In the genomic region with DNA sequence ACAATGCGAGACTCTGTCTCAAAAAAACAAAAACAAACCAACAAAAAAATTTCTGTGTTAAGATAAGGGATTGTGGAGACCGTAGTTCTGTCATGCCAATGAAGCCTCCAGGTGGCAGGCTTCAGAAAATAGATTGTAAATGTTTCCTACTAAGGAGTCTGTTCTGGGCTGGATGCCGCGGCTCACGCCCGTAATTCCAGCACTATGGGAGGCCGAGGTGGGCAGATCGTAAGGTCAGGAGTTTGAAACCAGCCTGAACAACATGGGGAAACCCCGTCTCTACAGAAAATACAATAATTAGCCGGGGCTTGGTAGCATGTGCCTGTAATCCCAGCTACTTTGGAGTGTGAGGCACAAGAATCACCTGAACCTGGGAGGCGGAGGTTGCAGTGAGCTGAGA, we compare ENCODE assay signal across 10 cellular contexts. TPM values are rescaled to one million over a fixed set of nuclear protein-coding genes. Genes with fewer than 3 reads are reported as not detected.
DNase-seq lines count a peak whose midpoint lies in the region; ATAC-seq and TF ChIP-seq lines count a peak whose summit lies in the region.
"Had no signal": no experiment of that assay in that cellular context is flagged by ENCODE, and none has a peak within 500 bp of the region (broad histone marks: within the 10 kb centered on the region; RNA-seq: fewer than 3 reads in every experiment).

No MANE protein-coding gene starts in this region.

- TF ChIP-seq CTCF in Calu3 (IDR thresholded peaks at IDR 0.05; ENCODE audit: unreplicated experiment) (peak; percentile 52), astrocyte of the spinal cord (IDR thresholded peaks at IDR 0.05; ENCODE audit: low read depth, low read length) (peak; percentile 27), esophagus muscularis mucosa (IDR thresholded peaks at IDR 0.05) (peak in 1 of 3 experiments; percentile 18)

- TF ChIP-seq EP300 in esophagus muscularis mucosa (IDR thresholded peaks at IDR 0.05): no peak

- in situ Hi-C loops in astrocyte of the spinal cord (cut with HindIII; ENCODE audit: low sequenced_read_pairs): no loop called here

- DNase-seq in Calu3 (peak; percentile 38), HT1080 (ENCODE audit: low read depth) (peak; percentile 8), astrocyte of the spinal cord (ENCODE audit: low read depth, low spot score) (no peak), naive B cell (no peak), esophagus muscularis mucosa (ENCODE audit: extremely low spot score) (no peak), cerebellum (ENCODE audit: low spot score) (no peak)
- no peak for DNase-seq in activated CD4-positive, alpha-beta memory T cell treated with anti-CD3 and anti-CD28 coated beads, Interleukin-2, amount 10 ng/mL, durations not matched to agents 7 days and 5 days
- DNase-seq: heart right ventricle, NCI-H524 had no signal

- H3K4me1 ChIP-seq in esophagus muscularis mucosa: peaks cover 9 to 13% (median 12%) of the 10 kb centered on the region in 4 donors

- H3K27me3 Mint-ChIP-seq in Calu3 (ENCODE audit: unreplicated experiment) (no peaks in the 10 kb centered on the region), naive B cell (no peaks in the 10 kb centered on the region)
- H3K27me3 Mint-ChIP-seq in activated CD4-positive, alpha-beta memory T cell treated with anti-CD3 and anti-CD28 coated beads, Interleukin-2, amount 10 ng/mL, durations not matched to agents 7 days and 5 days: no peaks in the 10 kb centered on the region
- H3K27me3 Mint-ChIP-seq: stimulated activated naive CD8-positive, alpha-beta T cell treated with anti-CD3 and anti-CD28 coated beads, Interleukin-15, Interleukin-2, amounts not matched to agents 100 ng/mL and 50 ng/mL, for 24 hours had no signal

- no peak for TF ChIP-seq POLR2A in esophagus muscularis mucosa (IDR thresholded peaks at IDR 0.05; ENCODE audit: low read depth)

- H3K36me3 Mint-ChIP-seq in Calu3 (ENCODE audit: insufficient read depth, unreplicated experiment) (peaks cover 29% of the 10 kb centered on the region), naive B cell (peaks cover 4 to 6% of the 10 kb centered on the region in 2 donors)
- peaks cover 2% of the 10 kb centered on the region for H3K36me3 Mint-ChIP-seq in activated CD4-positive, alpha-beta memory T cell treated with anti-CD3 and anti-CD28 coated beads, Interleukin-2, amount 10 ng/mL, durations not matched to agents 7 days and 5 days (ENCODE audit: low read depth)

- no peaks in the 10 kb centered on the region for H3K9me3 ChIP-seq in esophagus muscularis mucosa
- H3K9me3 ChIP-seq: heart right ventricle had no signal

- H3K9me3 Mint-ChIP-seq in Calu3 (ENCODE audit: low read depth, unreplicated experiment) (no peaks in the 10 kb centered on the region), naive B cell (no peaks in the 10 kb centered on the region)
- no peaks in the 10 kb centered on the region for H3K9me3 Mint-ChIP-seq in activated CD4-positive, alpha-beta memory T cell treated with anti-CD3 and anti-CD28 coated beads, Interleukin-2, amount 10 ng/mL, durations not matched to agents 7 days and 5 days
- H3K9me3 Mint-ChIP-seq: stimulated activated naive CD8-positive, alpha-beta T cell treated with anti-CD3 and anti-CD28 coated beads, Interleukin-15, Interleukin-2, amounts not matched to agents 100 ng/mL and 50 ng/mL, for 24 hours had no signal

- ATAC-seq in naive B cell (ENCODE audit: low read depth in 2 of 2): no peak
- ATAC-seq: heart right ventricle had no signal

- no peak overlapping the region for H3K27ac ChIP-seq in esophagus muscularis mucosa (replicated peaks in 1 of 4)
- H3K27ac ChIP-seq: heart right ventricle had no signal

- peaks cover 0 to 5% (median 0%) of the 10 kb centered on the region in 4 donors for H3K27me3 ChIP-seq in esophagus muscularis mucosa
- H3K27me3 ChIP-seq: heart right ventricle had no signal

- CTCF ChIA-PET in Calu3 (lab: Charles Lee): interaction anchor here (0.7 to 2.6 kb wide), 3 partner anchors 96 to 574 kb away, joined by 4 to 18 read pairs (median 5); no protein-coding TSS in a partner anchor
- CTCF ChIA-PET in activated CD4-positive, alpha-beta memory T cell treated with anti-CD3 and anti-CD28 coated beads, Interleukin-2, amount 10 ng/mL, durations not matched to agents 7 days and 5 days (lab: Charles Lee): interaction anchor here (0.6 to 1.4 kb wide), 2 partner anchors 25 to 96 kb away, joined by 3 to 5 read pairs; no protein-coding TSS in a partner anchor

- 89% methylated on average over 11 of the region's 11 CpGs for WGBS in esophagus muscularis mucosa

- H3K4me3 ChIP-seq in astrocyte of the spinal cord (ENCODE audit: low read depth, low read length) (no peak overlapping the region), esophagus muscularis mucosa (no peak overlapping the region)
- H3K4me3 ChIP-seq: heart right ventricle had no signal

- H3K4me3 Mint-ChIP-seq in Calu3 (ENCODE audit: low read depth, unreplicated experiment) (no peak overlapping the region), naive B cell (peak overlapping the region in 1 of 8 donors; percentile 78)
- no peak overlapping the region for H3K4me3 Mint-ChIP-seq in activated CD4-positive, alpha-beta memory T cell treated with anti-CD3 and anti-CD28 coated beads, Interleukin-2, amount 10 ng/mL, durations not matched to agents 7 days and 5 days
- H3K4me3 Mint-ChIP-seq: stimulated activated naive CD8-positive, alpha-beta T cell treated with anti-CD3 and anti-CD28 coated beads, Interleukin-15, Interleukin-2, amounts not matched to agents 100 ng/mL and 50 ng/mL, for 24 hours had no signal

- H3K27ac Mint-ChIP-seq in Calu3 (ENCODE audit: unreplicated experiment) (no peak overlapping the region), naive B cell (peak overlapping the region in 5 of 6 donors; percentile 34 to 76 (median 42))
- no peak overlapping the region for H3K27ac Mint-ChIP-seq in activated CD4-positive, alpha-beta memory T cell treated with anti-CD3 and anti-CD28 coated beads, Interleukin-2, amount 10 ng/mL, durations not matched to agents 7 days and 5 days
- H3K27ac Mint-ChIP-seq: stimulated activated naive CD8-positive, alpha-beta T cell treated with anti-CD3 and anti-CD28 coated beads, Interleukin-15, Interleukin-2, amounts not matched to agents 100 ng/mL and 50 ng/mL, for 24 hours had no signal

- POLR2A ChIA-PET in activated CD4-positive, alpha-beta memory T cell treated with anti-CD3 and anti-CD28 coated beads, Interleukin-2, amount 10 ng/mL, durations not matched to agents 7 days and 5 days (lab: Charles Lee): no interaction called here

- peaks cover 15% of the 10 kb centered on the region for H3K4me1 Mint-ChIP-seq in Calu3 (ENCODE audit: low read depth, unreplicated experiment)
- H3K4me1 Mint-ChIP-seq in naive B cell: peaks cover 28 to 47% (median 33%) of the 10 kb centered on the region in 3 donors
- peaks cover 23% of the 10 kb centered on the region for H3K4me1 Mint-ChIP-seq in activated CD4-positive, alpha-beta memory T cell treated with anti-CD3 and anti-CD28 coated beads, Interleukin-2, amount 10 ng/mL, durations not matched to agents 7 days and 5 days

- peaks cover 0 to 8% (median 4%) of the 10 kb centered on the region in 4 donors for H3K36me3 ChIP-seq in esophagus muscularis mucosa

- intact Hi-C loops in Calu3 (cut with micrococcal nuclease; ENCODE audit: unreplicated experiment): loop anchor here (2.0 kb wide), 1 partner anchor 97 kb away; no protein-coding TSS in a partner anchor
- intact Hi-C loops in esophagus muscularis mucosa (cut with DNase I): no loop called here

- BruUV-seq in Calu3 (replicated peaks; lab: Mats Ljungman, UMichigan): no TSS peak

RNA-seq across cellular contexts. Expression of gene SNX29, which starts 4.4 kb away (rescaled TPM):
- total RNA-seq in Calu3 (2022) (18.5 and 18.7 TPM in 2 replicates), esophagus muscularis mucosa (10 to 100 TPM; 17.4 to 26.7 (median 22.3) TPM), cerebellum (20.8 TPM)
- 5.4 and 6.1 TPM in 2 replicates for total RNA-seq in HT1080 (2014; rRNA removed; shearing (Covaris generic))
- polyA plus RNA-seq in HT1080 (2015; cell fraction: cytosol; rRNA removed): 4.1 and 5.1 TPM in 2 replicates
- polyA plus RNA-seq in HT1080 (2015; cell fraction: nucleus; rRNA removed): 5.4 and 6.6 TPM in 2 replicates
- 100 to 1,000 TPM in 5 of 6 donors, 10 to 100 TPM in 1; 96.0 to 209 (median 155) TPM for polyA plus RNA-seq in naive B cell (ENCODE audit: low read depth in 6 of 6)
- 10 to 100 TPM; 13.1 to 13.7 TPM for total RNA-seq in activated CD4-positive, alpha-beta memory T cell treated with anti-CD3 and anti-CD28 coated beads, Interleukin-2, amount 10 ng/mL, durations not matched to agents 7 days and 5 days

RNA-seq across cellular contexts. Expression of gene TNFRSF17, which starts 7.1 kb away (rescaled TPM):
- not detected in 2 replicates for total RNA-seq in Calu3 (2022)
- not detected in 2 replicates for total RNA-seq in HT1080 (2014; rRNA removed; shearing (Covaris generic))
- polyA plus RNA-seq in HT1080 (2015; cell fraction: cytosol; rRNA removed): not detected in 2 replicates
- not detected in 2 replicates for polyA plus RNA-seq in HT1080 (2015; cell fraction: nucleus; rRNA removed)
- polyA plus RNA-seq in naive B cell (ENCODE audit: low read depth in 6 of 6): 10 to 100 TPM; 24.0 to 75.8 (median 39.7) TPM
- not detected for total RNA-seq in esophagus muscularis mucosa
- not detected for total RNA-seq in cerebellum
- not detected for total RNA-seq in activated CD4-positive, alpha-beta memory T cell treated with anti-CD3 and anti-CD28 coated beads, Interleukin-2, amount 10 ng/mL, durations not matched to agents 7 days and 5 days
- total RNA-seq: heart right ventricle had no signal
- polyA plus RNA-seq: heart right ventricle had no signal

RNA-seq across cellular contexts. Expression of gene NPIPB2, which starts 30.3 kb away (rescaled TPM):
- total RNA-seq in Calu3 (2022): 16.2 and 21.3 TPM in 2 replicates
- total RNA-seq in HT1080 (2014; rRNA removed; shearing (Covaris generic)): 0.34 and 1.0 TPM in 2 replicates
- polyA plus RNA-seq in HT1080 (2015; cell fraction: cytosol; rRNA removed): 0.67 and 4.5 TPM in 2 replicates
- 11.7 and 14.1 TPM in 2 replicates for polyA plus RNA-seq in HT1080 (2015; cell fraction: nucleus; rRNA removed)
- polyA plus RNA-seq in naive B cell (ENCODE audit: low read depth in 6 of 6): 1 to 10 TPM in 4 of 6 donors, not detected in 2; 1.4 to 8.7 (median 6.1) TPM
- total RNA-seq in esophagus muscularis mucosa: 10 to 100 TPM in 2 of 4 donors, 1 to 10 TPM in 1, under 1 TPM in 1; 0.66 to 12.3 (median 8.7) TPM
- total RNA-seq in cerebellum: 11.3 TPM
- total RNA-seq in activated CD4-positive, alpha-beta memory T cell treated with anti-CD3 and anti-CD28 coated beads, Interleukin-2, amount 10 ng/mL, durations not matched to agents 7 days and 5 days: 1 to 10 TPM; 5.5 to 8.1 TPM

RNA-seq across cellular contexts. Expression of gene GSPT1, which starts 56.4 kb away (rescaled TPM):
- total RNA-seq in Calu3 (2022) (221 and 223 TPM in 2 replicates), esophagus muscularis mucosa (10 to 100 TPM; 55.2 to 71.7 (median 66.5) TPM), cerebellum (50.5 TPM)
- total RNA-seq in HT1080 (2014; rRNA removed; shearing (Covaris generic)): 86.2 and 94.1 TPM in 2 replicates
- 147 and 178 TPM in 2 replicates for polyA plus RNA-seq in HT1080 (2015; cell fraction: cytosol; rRNA removed)
- polyA plus RNA-seq in HT1080 (2015; cell fraction: nucleus; rRNA removed): 237 and 258 TPM in 2 replicates
- 10 to 100 TPM; 35.4 to 65.5 (median 54.3) TPM for polyA plus RNA-seq in naive B cell (ENCODE audit: low read depth in 6 of 6)
- 100 to 1,000 TPM; 124 to 125 TPM for total RNA-seq in activated CD4-positive, alpha-beta memory T cell treated with anti-CD3 and anti-CD28 coated beads, Interleukin-2, amount 10 ng/mL, durations not matched to agents 7 days and 5 days

Comparison
In these comparisons a context has a peak if more than half of its experiments do, and no peak if none do; other contexts are left out.
1. DNase-seq: peak in Calu3 (single experiment) and HT1080 (single experiment); none in astrocyte of the spinal cord (single experiment), naive B cell (single experiment), esophagus muscularis mucosa (single experiment), cerebellum (single experiment) and activated CD4-positive, alpha-beta memory T cell treated with anti-CD3 and anti-CD28 coated beads, Interleukin-2, amount 10 ng/mL, durations not matched to agents 7 days and 5 days (single experiment).
2. H3K27ac Mint-ChIP-seq: peak in naive B cell (5 of 6); none in Calu3 (single experiment) and activated CD4-positive, alpha-beta memory T cell treated with anti-CD3 and anti-CD28 coated beads, Interleukin-2, amount 10 ng/mL, durations not matched to agents 7 days and 5 days (single experiment).